8 cellular contexts compared by ENCODE assay signal in genomic region chr17:46841561-46842379, GRCh38. TPM values are rescaled to one million over a fixed set of nuclear protein-coding genes. Genes with fewer than 3 reads are reported as not detected.
DNase-seq lines count a peak whose midpoint lies in the region; ATAC-seq and TF ChIP-seq lines count a peak whose summit lies in the region.

No MANE protein-coding gene starts in this region.

- H3K27ac Mint-ChIP-seq in Calu3 (ENCODE audit: unreplicated experiment) (no peak overlapping the region), endodermal cell (no peak overlapping the region), neural progenitor cell (no peak overlapping the region)

- intact Hi-C loops in Calu3 (cut with micrococcal nuclease; ENCODE audit: unreplicated experiment) = loop anchor here (2.0 kb wide), 1 partner anchor 99 kb away; no protein-coding TSS in a partner anchor

- H3K4me1 Mint-ChIP-seq in Calu3 (ENCODE audit: low read depth, unreplicated experiment) (no peaks in the 10 kb centered on the region), endodermal cell (no peaks in the 10 kb centered on the region), neural progenitor cell (peaks cover 4% of the 10 kb centered on the region)

- ATAC-seq in GM21367 (IDR thresholded peaks at IDR 0.05; ENCODE audit: unreplicated experiment) = no peak
- no peak for ATAC-seq in HG03354 (IDR thresholded peaks at IDR 0.05; ENCODE audit: poor library complexity, severe bottlenecking, unreplicated experiment)
- ATAC-seq in HG03457 (IDR thresholded peaks at IDR 0.05; ENCODE audit: unreplicated experiment) = no peak

- H3K4me3 Mint-ChIP-seq in Calu3 (ENCODE audit: low read depth, unreplicated experiment) (peak overlapping the region; percentile 38), endodermal cell (no peak overlapping the region), neural progenitor cell (peak overlapping the region; percentile 67)

- peak overlapping the region; percentile 50 for H3K4me2 ChIP-seq in neural progenitor cell

- no peak overlapping the region for H3K4me3 ChIP-seq in endodermal cell (ENCODE audit: low read length)
- H3K4me3 ChIP-seq in neural progenitor cell = peak overlapping the region; percentile 22

- H3K9me3 ChIP-seq in endodermal cell (ENCODE audit: control insufficient read depth, low read length) (peaks cover 11% of the 10 kb centered on the region), neural progenitor cell (ENCODE audit: low read depth) (no peaks in the 10 kb centered on the region)

- BruUV-seq in Calu3 (replicated peaks; lab: Mats Ljungman, UMichigan) = no TSS peak

- no peak overlapping the region for H3K27ac ChIP-seq in endodermal cell (ENCODE audit: low read depth, low read length)
- H3K27ac ChIP-seq in neural progenitor cell = no peak overlapping the region

- no peaks in the 10 kb centered on the region for H3F3A ChIP-seq in neural progenitor cell (ENCODE audit: low read depth)

- peaks cover 21% of the 10 kb centered on the region for H3K27me3 ChIP-seq in endodermal cell (ENCODE audit: control insufficient read depth, insufficient read depth, low read length, poor library complexity, severe bottlenecking)
- peaks cover 43% of the 10 kb centered on the region for H3K27me3 ChIP-seq in neural progenitor cell

- H4K20me1 ChIP-seq in neural progenitor cell (ENCODE audit: low read depth) = no peaks in the 10 kb centered on the region

- no peak overlapping the region for H3K9ac ChIP-seq in endodermal cell (ENCODE audit: extremely low read depth, low read length, poor library complexity, severe bottlenecking)
- H3K9ac ChIP-seq in neural progenitor cell = no peak overlapping the region

- H3K27me3 Mint-ChIP-seq in Calu3 (ENCODE audit: unreplicated experiment) (peaks cover 91% of the 10 kb centered on the region), endodermal cell (ENCODE audit: insufficient read depth) (peaks cover 40% of the 10 kb centered on the region), neural progenitor cell (ENCODE audit: insufficient read depth, low read depth) (peaks cover 37% of the 10 kb centered on the region)

- H3K9me3 Mint-ChIP-seq in Calu3 (ENCODE audit: low read depth, unreplicated experiment) (peaks cover 6% of the 10 kb centered on the region), endodermal cell (peaks cover 17% of the 10 kb centered on the region), neural progenitor cell (peaks cover 21% of the 10 kb centered on the region)

- H3K36me3 ChIP-seq in endodermal cell (ENCODE audit: control insufficient read depth, insufficient read depth, low read length) = no peaks in the 10 kb centered on the region
- no peaks in the 10 kb centered on the region for H3K36me3 ChIP-seq in neural progenitor cell

- CTCF ChIA-PET in Calu3 (lab: Charles Lee) = interaction anchor here (0.5 to 0.8 kb wide), 2 partner anchors 9 to 133 kb away, joined by 4 to 5 read pairs; no protein-coding TSS in a partner anchor

- H2AFZ ChIP-seq in neural progenitor cell (replicated peaks) = peak overlapping the region; percentile 10

- H3K79me2 ChIP-seq in neural progenitor cell (ENCODE audit: low read depth) = no peaks in the 10 kb centered on the region

- no peaks in the 10 kb centered on the region for H3K4me1 ChIP-seq in endodermal cell (ENCODE audit: control insufficient read depth, insufficient read depth, low read length)
- no peaks in the 10 kb centered on the region for H3K4me1 ChIP-seq in neural progenitor cell

- DNase-seq in Calu3 (peak; percentile 58), NCI-H2227 treated with DMSO at 0.1 percent for 48 hours (lab: John Stamatoyannopoulos, UW) (peak; percentile 17), endodermal cell (peak; percentile 92), neural progenitor cell (ENCODE audit: low spot score) (peak; percentile 77)
- DNase-seq in activated CD4-positive, CD25-positive, alpha-beta regulatory T cell (lab: John Stamatoyannopoulos, UW) = no peak

- H3K36me3 Mint-ChIP-seq in Calu3 (ENCODE audit: insufficient read depth, unreplicated experiment) = no peaks in the 10 kb centered on the region
- peaks cover 2% of the 10 kb centered on the region for H3K36me3 Mint-ChIP-seq in endodermal cell (ENCODE audit: low read depth)
- peaks cover 8% of the 10 kb centered on the region for H3K36me3 Mint-ChIP-seq in neural progenitor cell

- TF ChIP-seq CTCF in Calu3 (IDR thresholded peaks at IDR 0.05; ENCODE audit: unreplicated experiment) (peak; percentile 88), endodermal cell (conservative IDR thresholded peaks at IDR 0.05) (peak; percentile 98), neural progenitor cell (IDR thresholded peaks at IDR 0.05) (peak; percentile 90)

- 23 to 54% methylated on average over 8 to 42 of the region's 43 CpGs for WGBS in endodermal cell (ENCODE audit: insufficient coverage in 1 of 2, insufficient read length in 1 of 2), 2 experiments

RNA-seq across cellular contexts. Expression of gene WNT9B, which starts 9.6 kb away (rescaled TPM):
- total RNA-seq in Calu3 (2022) (not detected in 2 replicates), endodermal cell (under 1 TPM in 1 of 2 donors, not detected in 1; 0.33 TPM), neural progenitor cell (ENCODE audit: low replicate concordance) (0.12 TPM in 1 of 2 replicates, not detected in the other)
- polyA plus RNA-seq in endodermal cell (2013, experiment 1 of 2) = 2.4 TPM
- 2.1 TPM for polyA plus RNA-seq in endodermal cell (2013, experiment 2 of 2)

RNA-seq across cellular contexts. Expression of gene WNT3, which starts 23.3 kb away (rescaled TPM):
- 5.2 and 6.1 TPM in 2 replicates for total RNA-seq in Calu3 (2022)
- total RNA-seq in endodermal cell = 10 to 100 TPM; 19.9 to 21.8 TPM
- 51.2 TPM for polyA plus RNA-seq in endodermal cell (2013, experiment 1 of 2)
- polyA plus RNA-seq in endodermal cell (2013, experiment 2 of 2) = 42.1 TPM
- total RNA-seq in neural progenitor cell (ENCODE audit: low replicate concordance) = 1.1 and 1.7 TPM in 2 replicates

Comparison
In these comparisons a context has a peak if more than half of its experiments do, and no peak if none do; other contexts are left out.
1. DNase-seq: peak in Calu3 (single experiment), NCI-H2227 treated with DMSO at 0.1 percent for 48 hours (single experiment), endodermal cell (single experiment) and neural progenitor cell (single experiment); none in activated CD4-positive, CD25-positive, alpha-beta regulatory T cell (0 of 4).
2. Peak in every context shown above with its lines, with median percentiles within 50 percentile points of each other: CTCF ChIP-seq.